8 cellular contexts compared by ENCODE assay signal in the genomic region with DNA sequence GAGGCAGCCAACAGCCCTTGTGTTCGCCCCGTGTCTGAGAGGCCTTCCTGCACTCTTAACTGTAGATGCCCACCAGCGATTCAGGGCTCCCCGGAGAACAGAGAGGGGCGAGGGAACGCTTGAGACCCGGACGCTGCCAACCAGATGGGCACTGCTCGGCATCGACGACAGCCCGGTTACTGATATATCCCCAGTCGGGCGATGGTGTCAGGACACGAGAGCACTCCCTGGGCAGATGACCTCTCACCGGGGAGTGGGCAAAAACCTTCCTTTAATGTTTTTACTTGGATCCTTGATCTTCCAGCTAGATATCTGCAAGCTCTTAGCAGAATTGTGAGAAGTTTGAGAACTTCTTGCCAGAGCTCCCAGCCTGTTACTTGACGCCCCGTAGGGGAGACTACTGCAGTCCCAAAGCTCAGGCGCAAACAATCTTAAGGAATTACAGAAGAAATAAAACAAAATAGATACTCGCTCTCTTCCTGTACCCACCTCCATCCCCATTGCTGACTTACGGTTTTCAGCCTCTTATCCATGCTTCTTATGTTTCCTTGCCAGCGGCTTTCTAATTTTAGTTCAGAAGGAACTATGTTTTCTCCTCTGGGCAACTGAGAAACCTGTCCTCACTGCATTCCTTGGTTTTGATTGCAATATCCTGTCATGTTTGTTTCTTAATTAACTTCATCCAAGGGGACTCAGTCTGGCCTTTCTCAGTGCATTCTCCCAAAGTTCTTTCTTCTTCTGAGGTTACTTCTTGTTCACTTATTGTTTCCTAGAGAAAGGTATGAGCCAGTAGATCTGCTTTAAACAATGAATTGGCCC. TPM values are rescaled to one million over a fixed set of nuclear protein-coding genes. Genes with fewer than 3 reads are reported as not detected.
DNase-seq lines count a peak whose midpoint lies in the region; ATAC-seq, FAIRE-seq and TF ChIP-seq lines count a peak whose summit lies in the region.

No MANE protein-coding gene starts in this region.

- H3K36me3 ChIP-seq in HUES64 (ENCODE audit: insufficient read depth, low read length) (no peaks in the 10 kb centered on the region), K562 (ENCODE audit: control insufficient read depth, insufficient read depth, low read length) (peaks cover 19% of the 10 kb centered on the region; the same call in 2 of the 3 replicates), lung (ENCODE audit: control insufficient read depth in 2 of 2, insufficient read depth in 2 of 2, low read length in 2 of 2) (peaks cover 0 to 6% of the 10 kb centered on the region in 2 donors), upper lobe of right lung (no peaks in the 10 kb centered on the region)

- no peak for TF ChIP-seq POLR2A in K562 (conservative IDR thresholded peaks at IDR 0.05)

- no peak for TF ChIP-seq RAD21 in K562 (CRISPR knock-in tag; conservative IDR thresholded peaks at IDR 0.05 in 1 of 2, IDR thresholded peaks at IDR 0.05 in 1 of 2)

- ATAC-seq in K562 (no peak), lung (ENCODE audit: insufficient read depth, low FRiP score) (no peak), upper lobe of right lung (no peak), HG03139 (IDR thresholded peaks at IDR 0.05; ENCODE audit: unreplicated experiment) (no peak)
- no peak for ATAC-seq in activated CD4-positive, CD25-positive, alpha-beta regulatory T cell treated with anti-CD3 and anti-CD28 coated beads, Interleukin-2, amount 50 U/mL, for 24 hours

- H3K9me3 ChIP-seq in HUES64 (ENCODE audit: insufficient read depth, low read depth, low read length), result no peaks in the 10 kb centered on the region
- no peaks in the 10 kb centered on the region for H3K9me3 ChIP-seq in K562 (replicated peaks; ENCODE audit: control insufficient read depth, insufficient read depth, low read depth, low read length)
- no peaks in the 10 kb centered on the region for H3K9me3 ChIP-seq in lung (ENCODE audit: control insufficient read depth in 2 of 2, insufficient read depth in 1 of 2, low read length in 1 of 2)
- no peaks in the 10 kb centered on the region for H3K9me3 ChIP-seq in upper lobe of right lung

- H3K9me1 ChIP-seq in K562 (ENCODE audit: control insufficient read depth, insufficient read depth, low read length), result no peaks in the 10 kb centered on the region

- H3K27me3 ChIP-seq in HUES64 (ENCODE audit: insufficient read depth, low read length), result no peaks in the 10 kb centered on the region
- H3K27me3 ChIP-seq in K562 (ENCODE audit: control insufficient read depth in 2 of 2, insufficient read depth in 2 of 2, low read length in 2 of 2), result no peaks in the 10 kb centered on the region
- no peaks in the 10 kb centered on the region for H3K27me3 ChIP-seq in lung (ENCODE audit: control insufficient read depth, insufficient read depth)
- no peaks in the 10 kb centered on the region for H3K27me3 ChIP-seq in upper lobe of right lung

- H3K4me3 Mint-ChIP-seq in CD14-positive monocyte, result peak overlapping the region; percentile 86 to 92

- H3K9ac ChIP-seq in HUES64 (ENCODE audit: low read depth, low read length), result peak overlapping the region; percentile 91
- peak overlapping the region; percentile 97 to 100 for H3K9ac ChIP-seq in K562 (ENCODE audit: insufficient read depth in 1 of 2, low read depth in 2 of 2, low read length in 2 of 2)

- 10% methylated on average over 22 of the region's 22 CpGs for WGBS in HUES64
- under 1% methylated on average over 22 of the region's 22 CpGs for WGBS in K562 (ENCODE audit: insufficient coverage, low coverage, missing lambda C conversion rate)
- 1 to 2% methylated on average over 22 of the region's 22 CpGs for WGBS in lung, 2 donors

- FAIRE-seq in K562 (lab: Jason Lieb, UNC), result no peak

- peak overlapping the region; percentile 85 to 97 (median 94) for H3K27ac Mint-ChIP-seq in CD14-positive monocyte

- CTCF ChIA-PET in K562 (lab: Yijun Ruan, JAX; ENCODE audit: low intra/inter-chr PET ratio), result interaction anchor here (0.6 kb wide), 1 partner anchor 178 kb away, joined by 3 read pairs; no protein-coding TSS in a partner anchor

- TF ChIP-seq CTCF in CD14-positive monocyte (IDR thresholded peaks at IDR 0.05), result no peak
- no peak for TF ChIP-seq CTCF in K562 (IDR thresholded peaks at IDR 0.05 in 2 of 3, conservative IDR thresholded peaks at IDR 0.05 in 1 of 3; ENCODE audit: insufficient read depth in 2 of 3, low read depth in 1 of 3, low read length in 3 of 3)
- no peak for TF ChIP-seq CTCF in lung (IDR thresholded peaks at IDR 0.05; ENCODE audit: control extremely low read depth, extremely low read depth)
- no peak for TF ChIP-seq CTCF in upper lobe of right lung (IDR thresholded peaks at IDR 0.05)
- TF ChIP-seq CTCF in GM10266 (IDR thresholded peaks at IDR 0.05; ENCODE audit: control insufficient read depth, insufficient read depth, low read depth, missing control alignments), result no peak

- H3K4me2 ChIP-seq in K562 (ENCODE audit: insufficient read depth, low read length), result peak overlapping the region; percentile 98

- H3K4me3 ChIP-seq in HUES64 (ENCODE audit: low read length), result peak overlapping the region; percentile 94
- peak overlapping the region; percentile 83 for H3K4me3 ChIP-seq in K562
- peak overlapping the region; percentile 77 for H3K4me3 ChIP-seq in lung
- peak overlapping the region; percentile 89 for H3K4me3 ChIP-seq in upper lobe of right lung

- no peaks in the 10 kb centered on the region for H3K9me3 Mint-ChIP-seq in CD14-positive monocyte

- peaks cover 25 to 30% of the 10 kb centered on the region in 2 donors for H3K36me3 Mint-ChIP-seq in CD14-positive monocyte

- no peak for TF ChIP-seq EP300 in K562 (IDR thresholded peaks at IDR 0.05; ENCODE audit: low read length)

- H3K79me2 ChIP-seq in K562 (ENCODE audit: control insufficient read depth, insufficient read depth, low read length), result peaks cover 30% of the 10 kb centered on the region

- in situ Hi-C loops in K562 (cut with MboI), result no loop called here

- peaks cover 38% of the 10 kb centered on the region for H3K4me1 Mint-ChIP-seq in CD14-positive monocyte

- no TSS peak for BruUV-seq in K562 (replicated peaks; lab: Mats Ljungman, UMichigan)

- H4K20me1 ChIP-seq in K562 (replicated peaks; ENCODE audit: control insufficient read depth, insufficient read depth, low read length), result no peaks in the 10 kb centered on the region

- no peak for DNase-seq in CD14-positive monocyte (ENCODE audit: low spot score)
- peak in 1 of 4 experiments; percentile 21 for DNase-seq in K562 (ENCODE audit: extremely low read depth in 1 of 4, low spot score in 3 of 4)
- DNase-seq in lung (ENCODE audit: low spot score), result no peak
- no peak for DNase-seq in upper lobe of right lung
- DNase-seq in GM10266 (ENCODE audit: extremely low spot score), result no peak

- peak overlapping the region; percentile 87 for H3K27ac ChIP-seq in HUES64 (ENCODE audit: low read depth, low read length)
- H3K27ac ChIP-seq in K562 (ENCODE audit: extremely low read depth, low read depth, low read length), result peak overlapping the region; percentile 90
- peak overlapping the region; percentile 95 to 100 for H3K27ac ChIP-seq in lung (ENCODE audit: low read depth in 1 of 2, low read length in 1 of 2)
- H3K27ac ChIP-seq in upper lobe of right lung, result peak overlapping the region; percentile 98

- peaks cover 0 to 2% (median 0%) of the 10 kb centered on the region in 3 donors for H3K27me3 Mint-ChIP-seq in CD14-positive monocyte (ENCODE audit: low read depth in 3 of 3)

- peak overlapping the region; percentile 76 for H2AFZ ChIP-seq in K562 (ENCODE audit: low read depth, low read length)

- H3K4me1 ChIP-seq in HUES64 (ENCODE audit: insufficient read depth, low read length), result peaks cover 29% of the 10 kb centered on the region
- peaks cover 10 to 23% of the 10 kb centered on the region in 2 experiments; a peak in 4 of 5 replicates for H3K4me1 ChIP-seq in K562 (replicated peaks in 1 of 2; ENCODE audit: control insufficient read depth in 2 of 2, insufficient read depth in 2 of 2, low read length in 2 of 2)
- H3K4me1 ChIP-seq in lung (ENCODE audit: control insufficient read depth in 2 of 2, insufficient read depth in 2 of 2, low read length in 2 of 2), result peaks cover 6 to 25% of the 10 kb centered on the region in 2 donors
- peaks cover 33% of the 10 kb centered on the region for H3K4me1 ChIP-seq in upper lobe of right lung

- intact Hi-C loops in CD14-positive monocyte (cut with micrococcal nuclease) (loop anchor here (2.0 to 10.0 kb wide), 4 partner anchors 44 to 232 kb away; a partner anchor contains a TSS), K562 (cut with micrococcal nuclease) (no loop called here), upper lobe of right lung (cut with DNase I) (no loop called here)

- POLR2A ChIA-PET in K562 (lab: Yijun Ruan, JAX), result interaction anchor here (0.7 to 1.5 kb wide), 5 partner anchors 8 to 65 kb away, joined by 3 to 11 read pairs (median 3); a partner anchor contains a TSS

RNA-seq across cellular contexts. Expression of a gene that starts 0.8 kb away (rescaled TPM):
- polyA plus RNA-seq in CD14-positive monocyte, result 1 to 10 TPM; 3.1 to 6.8 TPM
- polyA plus RNA-seq in HUES64 (2013, experiment 1 of 2), result 12.2 TPM
- 10.9 TPM for polyA plus RNA-seq in HUES64 (2013, experiment 2 of 2)
- 7.1 and 12.2 TPM in 2 replicates for total RNA-seq in K562 (2011; cell fraction: chromatin; rRNA removed; ENCODE audit: low replicate concordance)
- total RNA-seq in K562 (2011; cell fraction: nucleolus; rRNA removed), result 3.4 and 3.7 TPM in 2 replicates
- total RNA-seq in K562 (2011; cell fraction: nucleoplasm; rRNA removed), result 4.2 and 9.5 TPM in 2 replicates
- total RNA-seq in K562 (2014; rRNA removed), result 2.1 and 2.8 TPM in 2 replicates
- total RNA-seq in K562 (2014; rRNA removed; fragmentation: Illumina TruSeq; extraction: Trizol), result 1.5 and 2.3 TPM in 2 replicates
- total RNA-seq in K562 (2015; rRNA removed; fragmentation: Illumina TruSeq; extraction: Trizol), result 1.4 and 1.5 TPM in 2 replicates
- 15.9 and 17.4 TPM in 2 replicates for total RNA-seq in K562 (2021)
- polyA plus RNA-seq in K562 (2011; rRNA removed), result 2.3 and 5.0 TPM in 2 replicates
- 2.4 and 4.0 TPM in 2 replicates for polyA plus RNA-seq in K562 (2011; cell fraction: cytosol; rRNA removed)
- 7.3 and 11.1 TPM in 2 replicates for polyA plus RNA-seq in K562 (2011; cell fraction: nucleus; rRNA removed)
- polyA plus RNA-seq in K562 (2012), result 21.1 and 27.4 TPM in 2 replicates
- polyA plus RNA-seq in K562 (2014; fragmentation: Illumina TruSeq; extraction: Trizol), result 19.1 and 22.3 TPM in 2 replicates
- under 1 TPM; 0.77 to 0.88 TPM for polyA plus RNA-seq in K562 (2014; fragmentation: Nextera tagmentation; extraction: Ambion mirVana)
- polyA plus RNA-seq in K562 (2014; rRNA removed), result 6.1 and 6.5 TPM in 2 replicates
- polyA minus RNA-seq in K562 (2011; rRNA and poly(A)+ RNA removed), result 1.8 and 2.7 TPM in 2 replicates
- polyA minus RNA-seq in K562 (2011; cell fraction: cytosol; rRNA and poly(A)+ RNA removed), result 5.8 and 6.6 TPM in 2 replicates
- polyA minus RNA-seq in K562 (2011; cell fraction: nucleus; rRNA and poly(A)+ RNA removed), result 1.2 and 1.3 TPM in 2 replicates
- 10 to 100 TPM in 1 of 2 donors, 1 to 10 TPM in 1; 4.9 to 19.9 TPM for total RNA-seq in lung
- polyA plus RNA-seq in lung, result 10 to 100 TPM in 1 of 2 donors, 1 to 10 TPM in 1; 5.8 to 16.4 TPM
- total RNA-seq in upper lobe of right lung, result 16.9 TPM

RNA-seq across cellular contexts. Expression of a gene that starts 44.5 kb away (rescaled TPM):
- polyA plus RNA-seq in CD14-positive monocyte (10 to 100 TPM; 29.7 to 34.2 TPM), K562 (2011; rRNA removed) (29.2 and 35.5 TPM in 2 replicates), K562 (2014; fragmentation: Illumina TruSeq; extraction: Trizol) (29.6 and 35.5 TPM in 2 replicates), K562 (2014; fragmentation: Nextera tagmentation; extraction: Ambion mirVana) (10 to 100 TPM; 16.6 to 23.1 TPM), K562 (2014; rRNA removed) (23.4 and 24.9 TPM in 2 replicates), lung (10 to 100 TPM; 10.9 to 11.5 TPM)
- 8.6 TPM for polyA plus RNA-seq in HUES64 (2013, experiment 1 of 2)
- polyA plus RNA-seq in HUES64 (2013, experiment 2 of 2), result 9.8 TPM
- 19.2 and 41.8 TPM in 2 replicates for total RNA-seq in K562 (2011; cell fraction: chromatin; rRNA removed; ENCODE audit: low replicate concordance)
- 21.8 and 24.3 TPM in 2 replicates for total RNA-seq in K562 (2011; cell fraction: nucleolus; rRNA removed)
- total RNA-seq in K562 (2011; cell fraction: nucleoplasm; rRNA removed), result 31.2 and 41.6 TPM in 2 replicates
- total RNA-seq in K562 (2014; rRNA removed) (25.5 and 30.9 TPM in 2 replicates), K562 (2014; rRNA removed; fragmentation: Illumina TruSeq; extraction: Trizol) (27.4 and 27.7 TPM in 2 replicates), K562 (2015; rRNA removed; fragmentation: Illumina TruSeq; extraction: Trizol) (24.8 and 28.2 TPM in 2 replicates), K562 (2021) (39.0 and 41.5 TPM in 2 replicates), lung (10 to 100 TPM in 1 of 2 donors, 1 to 10 TPM in 1; 9.3 to 43.9 TPM), upper lobe of right lung (29.4 TPM)
- 33.9 and 37.5 TPM in 2 replicates for polyA plus RNA-seq in K562 (2011; cell fraction: cytosol; rRNA removed)
- polyA plus RNA-seq in K562 (2011; cell fraction: nucleus; rRNA removed), result 16.9 and 17.6 TPM in 2 replicates
- polyA plus RNA-seq in K562 (2012), result 10.9 and 17.5 TPM in 2 replicates
- polyA minus RNA-seq in K562 (2011; rRNA and poly(A)+ RNA removed), result 35.4 and 48.7 TPM in 2 replicates
- 21.9 and 29.9 TPM in 2 replicates for polyA minus RNA-seq in K562 (2011; cell fraction: cytosol; rRNA and poly(A)+ RNA removed)
- 11.6 and 16.1 TPM in 2 replicates for polyA minus RNA-seq in K562 (2011; cell fraction: nucleus; rRNA and poly(A)+ RNA removed)

RNA-seq across cellular contexts. Expression of a gene that starts 45.9 kb away (rescaled TPM):
- polyA plus RNA-seq in CD14-positive monocyte (under 1 TPM in 1 of 2 donors, not detected in 1; 0.06 TPM), K562 (2011; rRNA removed) (5.2 and 5.5 TPM in 2 replicates), K562 (2014; fragmentation: Illumina TruSeq; extraction: Trizol) (2.9 and 4.1 TPM in 2 replicates), K562 (2014; fragmentation: Nextera tagmentation; extraction: Ambion mirVana) (under 1 TPM; 0.11 TPM), K562 (2014; rRNA removed) (4.6 and 4.7 TPM in 2 replicates), lung (1 to 10 TPM; 2.3 to 4.4 TPM)
- polyA plus RNA-seq in HUES64 (2013, experiment 1 of 2), result 1.6 TPM
- polyA plus RNA-seq in HUES64 (2013, experiment 2 of 2), result 2.5 TPM
- 4.1 and 13.9 TPM in 2 replicates for total RNA-seq in K562 (2011; cell fraction: chromatin; rRNA removed; ENCODE audit: low replicate concordance)
- total RNA-seq in K562 (2011; cell fraction: nucleolus; rRNA removed), result 7.8 and 13.2 TPM in 2 replicates
- 7.0 and 11.1 TPM in 2 replicates for total RNA-seq in K562 (2011; cell fraction: nucleoplasm; rRNA removed)
- total RNA-seq in K562 (2014; rRNA removed) (2.2 TPM in 2 replicates), K562 (2014; rRNA removed; fragmentation: Illumina TruSeq; extraction: Trizol) (1.6 and 2.0 TPM in 2 replicates), K562 (2015; rRNA removed; fragmentation: Illumina TruSeq; extraction: Trizol) (1.1 TPM in 2 replicates), K562 (2021) (6.9 and 7.9 TPM in 2 replicates), lung (1 to 10 TPM; 2.5 to 4.5 TPM), upper lobe of right lung (8.5 TPM)
- polyA plus RNA-seq in K562 (2011; cell fraction: cytosol; rRNA removed), result 4.0 and 12.5 TPM in 2 replicates
- polyA plus RNA-seq in K562 (2011; cell fraction: nucleus; rRNA removed), result 9.0 and 21.6 TPM in 2 replicates
- 9.4 and 10.4 TPM in 2 replicates for polyA plus RNA-seq in K562 (2012)
- polyA minus RNA-seq in K562 (2011; rRNA and poly(A)+ RNA removed), result 3.1 and 4.7 TPM in 2 replicates
- 4.2 and 7.2 TPM in 2 replicates for polyA minus RNA-seq in K562 (2011; cell fraction: cytosol; rRNA and poly(A)+ RNA removed)
- 7.6 and 8.6 TPM in 2 replicates for polyA minus RNA-seq in K562 (2011; cell fraction: nucleus; rRNA and poly(A)+ RNA removed)

RNA-seq across cellular contexts. Expression of a gene that starts 55.8 kb away (rescaled TPM):
- polyA plus RNA-seq in CD14-positive monocyte (10 to 100 TPM; 13.2 to 14.5 TPM), K562 (2011; rRNA removed) (19.3 and 32.0 TPM in 2 replicates), K562 (2014; fragmentation: Illumina TruSeq; extraction: Trizol) (13.6 and 20.9 TPM in 2 replicates), K562 (2014; fragmentation: Nextera tagmentation; extraction: Ambion mirVana) (1 to 10 TPM in 1 of 2 experiments, under 1 TPM in 1; 0.25 to 1.2 TPM), K562 (2014; rRNA removed) (31.9 and 32.9 TPM in 2 replicates), lung (10 to 100 TPM; 22.8 to 61.7 TPM)
- 24.4 TPM for polyA plus RNA-seq in HUES64 (2013, experiment 1 of 2)
- polyA plus RNA-seq in HUES64 (2013, experiment 2 of 2), result 30.1 TPM
- total RNA-seq in K562 (2011; cell fraction: chromatin; rRNA removed; ENCODE audit: low replicate concordance), result 69.2 and 220 TPM in 2 replicates
- 148 and 158 TPM in 2 replicates for total RNA-seq in K562 (2011; cell fraction: nucleolus; rRNA removed)
- total RNA-seq in K562 (2011; cell fraction: nucleoplasm; rRNA removed), result 96.5 and 102 TPM in 2 replicates
- total RNA-seq in K562 (2014; rRNA removed) (23.2 and 29.9 TPM in 2 replicates), K562 (2014; rRNA removed; fragmentation: Illumina TruSeq; extraction: Trizol) (5.7 and 8.5 TPM in 2 replicates), K562 (2015; rRNA removed; fragmentation: Illumina TruSeq; extraction: Trizol) (11.8 and 13.7 TPM in 2 replicates), K562 (2021) (24.0 and 28.8 TPM in 2 replicates), lung (10 to 100 TPM; 26.7 to 37.8 TPM), upper lobe of right lung (30.5 TPM)
- 25.1 and 31.5 TPM in 2 replicates for polyA plus RNA-seq in K562 (2011; cell fraction: cytosol; rRNA removed)
- 364 and 377 TPM in 2 replicates for polyA plus RNA-seq in K562 (2011; cell fraction: nucleus; rRNA removed)
- 26.3 and 41.4 TPM in 2 replicates for polyA plus RNA-seq in K562 (2012)
- 10.1 and 10.3 TPM in 2 replicates for polyA minus RNA-seq in K562 (2011; rRNA and poly(A)+ RNA removed)
- polyA minus RNA-seq in K562 (2011; cell fraction: cytosol; rRNA and poly(A)+ RNA removed), result 6.3 and 8.0 TPM in 2 replicates
- polyA minus RNA-seq in K562 (2011; cell fraction: nucleus; rRNA and poly(A)+ RNA removed), result 64.5 and 81.4 TPM in 2 replicates

Comparison
In these comparisons a context has a peak if more than half of its experiments do, and no peak if none do; other contexts are left out.
1. intact Hi-C loops: an anchor here in CD14-positive monocyte (2.0 to 10.0 kb wide); none called in K562 and upper lobe of right lung.